Comparison of ENCODE assay signal across 9 cellular contexts in genomic region chr6:151060096-151060741, GRCh38.
DNase-seq lines count a peak whose midpoint lies in the region; ATAC-seq and TF ChIP-seq lines count a peak whose summit lies in the region.
"Had no signal": no experiment of that assay in that cellular context is flagged by ENCODE, and none has a peak within 500 bp of the region (broad histone marks: within the 10 kb centered on the region; RNA-seq: fewer than 3 reads in every experiment).

No MANE protein-coding gene starts in this region.

- no peaks in the 10 kb centered on the region for H4K20me1 ChIP-seq in GM23248 (ENCODE audit: insufficient read depth)

- TF ChIP-seq POLR2A in gastrocnemius medialis (IDR thresholded peaks at IDR 0.05): no peak

- TF ChIP-seq CTCF in foreskin keratinocyte (conservative IDR thresholded peaks at IDR 0.05) (no peak), gastrocnemius medialis (IDR thresholded peaks at IDR 0.05 in 4 of 5, conservative IDR thresholded peaks at IDR 0.05 in 1 of 5) (no peak)

- DNase-seq in GM23248 (peak; percentile 96), foreskin keratinocyte (peak; percentile 97 to 99), skeletal muscle cell (ENCODE audit: low read depth) (peak; percentile 79), aorta (no peak), gastrocnemius medialis (no peak), NCI-H2081 (lab: John Stamatoyannopoulos, UW) (no peak)
- DNase-seq: cortex of kidney had no signal

- H3K9me3 ChIP-seq in GM23248 (ENCODE audit: low read depth) (no peaks in the 10 kb centered on the region), aorta (ENCODE audit: control insufficient read depth, low read length) (no peaks in the 10 kb centered on the region), gastrocnemius medialis (no peaks in the 10 kb centered on the region)

- no peaks in the 10 kb centered on the region for H3K27me3 ChIP-seq in GM23248 (replicated peaks; ENCODE audit: insufficient read depth)
- no peaks in the 10 kb centered on the region for H3K27me3 ChIP-seq in foreskin keratinocyte
- no peaks in the 10 kb centered on the region for H3K27me3 ChIP-seq in aorta (ENCODE audit: control insufficient read depth in 1 of 2, insufficient read depth in 2 of 2, low read length in 1 of 2)
- H3K27me3 ChIP-seq in gastrocnemius medialis: no peaks in the 10 kb centered on the region

- H3K79me2 ChIP-seq in GM23248 (ENCODE audit: insufficient read depth): peaks cover 26% of the 10 kb centered on the region

- 45 to 48% methylated on average over 8 of the region's 8 CpGs for WGBS in GM23248 (ENCODE audit: low coverage in 1 of 2, low lambda C conversion rate in 2 of 2, missing lambda C conversion rate in 2 of 2), 2 experiments
- 87 to 92% methylated on average over 8 of the region's 8 CpGs for WGBS in aorta, 2 donors

- in situ Hi-C loops in GM23248 (cut with MboI) (no loop called here), gastrocnemius medialis (cut with MboI; ENCODE audit: low sequenced_read_pairs in 4 of 4) (no loop called here)

- peak; percentile 78 for ATAC-seq in SK-N-SH treated with all-trans-retinoic acid at 6 μM for 48 hours
- peak; percentile 97 for ATAC-seq in foreskin keratinocyte
- no peak for ATAC-seq in aorta (ENCODE audit: low FRiP score)
- ATAC-seq in gastrocnemius medialis: no peak
- no peak for ATAC-seq in GM21717 (IDR thresholded peaks at IDR 0.05; ENCODE audit: unreplicated experiment)

- H3K4me1 ChIP-seq in GM23248 (ENCODE audit: insufficient read depth): peaks cover 32% of the 10 kb centered on the region
- H3K4me1 ChIP-seq in foreskin keratinocyte: peaks cover 28% of the 10 kb centered on the region
- H3K4me1 ChIP-seq in aorta (ENCODE audit: control insufficient read depth in 1 of 2, insufficient read depth in 2 of 2, low read length in 2 of 2): no peaks in the 10 kb centered on the region
- H3K4me1 ChIP-seq in gastrocnemius medialis: no peaks in the 10 kb centered on the region

- intact Hi-C loops in aorta (cut with DNase I): no loop called here
- intact Hi-C loops in gastrocnemius medialis (cut with DNase I; ENCODE audit: low total_unique reads): no loop called here

- no peaks in the 10 kb centered on the region for H3K9me2 ChIP-seq in GM23248 (ENCODE audit: insufficient read depth)

- no peak overlapping the region for H2AFZ ChIP-seq in GM23248

- peak overlapping the region; percentile 53; the same call in 1 of the 2 replicates for H3K9ac ChIP-seq in GM23248

- H3K4me3 ChIP-seq in GM23248: no peak overlapping the region
- no peak overlapping the region for H3K4me3 ChIP-seq in skeletal muscle cell (ENCODE audit: low read depth, low read length)
- no peak overlapping the region for H3K4me3 ChIP-seq in aorta (ENCODE audit: low read length in 2 of 2)
- H3K4me3 ChIP-seq in gastrocnemius medialis: no peak overlapping the region

- H3K27ac ChIP-seq in GM23248 (peak overlapping the region; percentile 83), foreskin keratinocyte (peak overlapping the region; percentile 70), aorta (ENCODE audit: low read depth in 1 of 2, low read length in 2 of 2) (no peak overlapping the region), gastrocnemius medialis (no peak overlapping the region)

- peak overlapping the region; percentile 58 for H3K4me2 ChIP-seq in GM23248 (ENCODE audit: unreplicated experiment)

- peaks cover 19% of the 10 kb centered on the region for H3K36me3 ChIP-seq in GM23248 (ENCODE audit: low read depth)
- H3K36me3 ChIP-seq in aorta (ENCODE audit: control insufficient read depth in 1 of 2, insufficient read depth in 2 of 2, low read length in 1 of 2): no peaks in the 10 kb centered on the region
- H3K36me3 ChIP-seq in gastrocnemius medialis: no peaks in the 10 kb centered on the region

- H3F3A ChIP-seq in GM23248 (ENCODE audit: insufficient read depth): peaks cover 74% of the 10 kb centered on the region

TF ChIP-seq in SK-N-SH treated with all-trans-retinoic acid at 6 μM for 48 hours, 23 proteins besides CTCF, POLR2A, EP300 and RAD21 (continues in another document):
- TF ChIP-seq ZFP3 (CRISPR knock-in tag; IDR thresholded peaks at IDR 0.05) (no peak), ZNF70 (CRISPR knock-in tag; IDR thresholded peaks at IDR 0.05) (no peak), CSRNP3 (CRISPR knock-in tag; IDR thresholded peaks at IDR 0.05) (no peak), ISL1 (CRISPR knock-in tag; IDR thresholded peaks at IDR 0.05) (peak; percentile 90), CREB5 (CRISPR knock-in tag; IDR thresholded peaks at IDR 0.05; ENCODE audit: low read depth) (no peak), TSHZ2 (CRISPR knock-in tag; IDR thresholded peaks at IDR 0.05) (no peak), TCF4 (CRISPR knock-in tag; IDR thresholded peaks at IDR 0.05; ENCODE audit: borderline replicate concordance) (no peak), TOX (CRISPR knock-in tag; IDR thresholded peaks at IDR 0.05; ENCODE audit: borderline replicate concordance) (peak; percentile 80; the same call in 1 of the 2 replicates), ARNTL (CRISPR knock-in tag; IDR thresholded peaks at IDR 0.05; ENCODE audit: borderline replicate concordance, low read depth) (no peak), BACH2 (CRISPR knock-in tag; IDR thresholded peaks at IDR 0.05; ENCODE audit: borderline replicate concordance) (no peak), ZC3H10 (CRISPR knock-in tag; IDR thresholded peaks at IDR 0.05) (peak; percentile 62; the same call in 1 of the 2 replicates), SNAI2 (CRISPR knock-in tag; IDR thresholded peaks at IDR 0.05) (no peak), ZNF565 (CRISPR knock-in tag; conservative IDR thresholded peaks at IDR 0.05; ENCODE audit: low read depth) (no peak), RARB (CRISPR knock-in tag; IDR thresholded peaks at IDR 0.05) (no peak), ESRRG (CRISPR knock-in tag; IDR thresholded peaks at IDR 0.05) (no peak), OSR1 (CRISPR knock-in tag; IDR thresholded peaks at IDR 0.05) (no peak), ZFP30 (CRISPR knock-in tag; IDR thresholded peaks at IDR 0.05) (no peak), POU6F1 (CRISPR knock-in tag; IDR thresholded peaks at IDR 0.05; ENCODE audit: borderline replicate concordance, low read depth) (no peak), ZNF8 (CRISPR knock-in tag; IDR thresholded peaks at IDR 0.05) (no peak)

Comparison
In these comparisons a context has a peak if more than half of its experiments do, and no peak if none do; other contexts are left out.
1. DNase-seq: peak in GM23248 (single experiment), foreskin keratinocyte (2 of 2) and skeletal muscle cell (single experiment); none in aorta (0 of 2), gastrocnemius medialis (0 of 2) and NCI-H2081 (0 of 2).
2. H3K27ac ChIP-seq: peak in GM23248 (single experiment) and foreskin keratinocyte (single experiment); none in aorta (0 of 2) and gastrocnemius medialis (0 of 4).
3. ATAC-seq: peak in SK-N-SH treated with all-trans-retinoic acid at 6 μM for 48 hours (single experiment) and foreskin keratinocyte (single experiment); none in aorta (single experiment), gastrocnemius medialis (0 of 2) and GM21717 (single experiment).